Comparison of ENCODE assay signal across 1 cellular context in genomic region chr5:173602423-173602822, GRCh38.
TF ChIP-seq lines count a peak whose summit lies in the region.

No MANE protein-coding gene starts in this region.

TF ChIP-seq in K562, 482 proteins besides CTCF, POLR2A, EP300 and RAD21 (continued from another document):
- TF ChIP-seq JUN (IDR thresholded peaks at IDR 0.05; ENCODE audit: borderline replicate concordance, low read depth, low read length) (0 out of 2 replicates have a peak, but pooled peaks have one; percentile 21), JUN (CRISPR knock-in tag; IDR thresholded peaks at IDR 0.05; ENCODE audit: borderline replicate concordance) (no peak), ZNF766 (CRISPR knock-in tag; conservative IDR thresholded peaks at IDR 0.05) (peak; percentile 74), CEBPG (CRISPR knock-in tag; IDR thresholded peaks at IDR 0.05) (peak; percentile 95), CEBPG (tag; conservative IDR thresholded peaks at IDR 0.05 in 1 of 2, IDR thresholded peaks at IDR 0.05 in 1 of 2) (peak; percentile 96 to 97), SFPQ (IDR thresholded peaks at IDR 0.05; ENCODE audit: low read depth, low read length) (no peak), SIN3B (IDR thresholded peaks at IDR 0.05; ENCODE audit: low read depth) (no peak), BHLHE40 (IDR thresholded peaks at IDR 0.05; ENCODE audit: low read length) (peak; percentile 31; the same call in 1 of the 2 replicates), DPF2 (IDR thresholded peaks at IDR 0.05) (peak; percentile 52; the same call in 1 of the 2 replicates), GATAD2B (IDR thresholded peaks at IDR 0.05; ENCODE audit: borderline replicate concordance) (no peak), THRB (CRISPR knock-in tag; conservative IDR thresholded peaks at IDR 0.05) (no peak), MYC (IDR thresholded peaks at IDR 0.05; ENCODE audit: low read depth, low read length) (0 out of 2 replicates have a peak, but pooled peaks have one; percentile 25), MYC (CRISPR knock-in tag; IDR thresholded peaks at IDR 0.05; ENCODE audit: borderline replicate concordance, low read depth) (no peak), ESRRA (IDR thresholded peaks at IDR 0.05; ENCODE audit: borderline replicate concordance, low read depth) (peak; percentile 71; the same call in 1 of the 2 replicates), TRIM24 (IDR thresholded peaks at IDR 0.05) (peak; percentile 57 to 70; a peak in 2 of 4 replicates), CEBPB (tag; IDR thresholded peaks at IDR 0.05) (peak; percentile 97), SMARCC2 (IDR thresholded peaks at IDR 0.05; ENCODE audit: low read depth) (0 out of 2 replicates have a peak, but pooled peaks have one; percentile 19), ESRRB (CRISPR knock-in tag; IDR thresholded peaks at IDR 0.05; ENCODE audit: borderline replicate concordance) (no peak), SMARCA5 (IDR thresholded peaks at IDR 0.05) (no peak), MBD2 (IDR thresholded peaks at IDR 0.05; ENCODE audit: borderline replicate concordance, low read depth) (no peak), BRD4 (IDR thresholded peaks at IDR 0.05) (no peak), MIER1 (IDR thresholded peaks at IDR 0.05; ENCODE audit: low read depth) (no peak), TEAD1 (CRISPR knock-in tag; IDR thresholded peaks at IDR 0.05) (peak; percentile 24 to 76; a peak in 2 of 4 replicates)
- TF ChIP-seq, protein P1, sequence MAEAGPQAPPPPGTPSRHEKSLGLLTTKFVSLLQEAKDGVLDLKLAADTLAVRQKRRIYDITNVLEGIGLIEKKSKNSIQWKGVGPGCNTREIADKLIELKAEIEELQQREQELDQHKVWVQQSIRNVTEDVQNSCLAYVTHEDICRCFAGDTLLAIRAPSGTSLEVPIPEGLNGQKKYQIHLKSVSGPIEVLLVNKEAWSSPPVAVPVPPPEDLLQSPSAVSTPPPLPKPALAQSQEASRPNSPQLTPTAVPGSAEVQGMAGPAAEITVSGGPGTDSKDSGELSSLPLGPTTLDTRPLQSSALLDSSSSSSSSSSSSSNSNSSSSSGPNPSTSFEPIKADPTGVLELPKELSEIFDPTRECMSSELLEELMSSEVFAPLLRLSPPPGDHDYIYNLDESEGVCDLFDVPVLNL (CRISPR knock-in tag; IDR thresholded peaks at IDR 0.05; ENCODE audit: low read depth), result no peak
- TF ChIP-seq, protein P2, sequence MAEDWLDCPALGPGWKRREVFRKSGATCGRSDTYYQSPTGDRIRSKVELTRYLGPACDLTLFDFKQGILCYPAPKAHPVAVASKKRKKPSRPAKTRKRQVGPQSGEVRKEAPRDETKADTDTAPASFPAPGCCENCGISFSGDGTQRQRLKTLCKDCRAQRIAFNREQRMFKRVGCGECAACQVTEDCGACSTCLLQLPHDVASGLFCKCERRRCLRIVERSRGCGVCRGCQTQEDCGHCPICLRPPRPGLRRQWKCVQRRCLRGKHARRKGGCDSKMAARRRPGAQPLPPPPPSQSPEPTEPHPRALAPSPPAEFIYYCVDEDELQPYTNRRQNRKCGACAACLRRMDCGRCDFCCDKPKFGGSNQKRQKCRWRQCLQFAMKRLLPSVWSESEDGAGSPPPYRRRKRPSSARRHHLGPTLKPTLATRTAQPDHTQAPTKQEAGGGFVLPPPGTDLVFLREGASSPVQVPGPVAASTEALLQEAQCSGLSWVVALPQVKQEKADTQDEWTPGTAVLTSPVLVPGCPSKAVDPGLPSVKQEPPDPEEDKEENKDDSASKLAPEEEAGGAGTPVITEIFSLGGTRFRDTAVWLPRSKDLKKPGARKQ (CRISPR knock-in tag; IDR thresholded peaks at IDR 0.05), result no peak
